Comparison of ENCODE assay signal across 12 cellular contexts in the genomic region with DNA sequence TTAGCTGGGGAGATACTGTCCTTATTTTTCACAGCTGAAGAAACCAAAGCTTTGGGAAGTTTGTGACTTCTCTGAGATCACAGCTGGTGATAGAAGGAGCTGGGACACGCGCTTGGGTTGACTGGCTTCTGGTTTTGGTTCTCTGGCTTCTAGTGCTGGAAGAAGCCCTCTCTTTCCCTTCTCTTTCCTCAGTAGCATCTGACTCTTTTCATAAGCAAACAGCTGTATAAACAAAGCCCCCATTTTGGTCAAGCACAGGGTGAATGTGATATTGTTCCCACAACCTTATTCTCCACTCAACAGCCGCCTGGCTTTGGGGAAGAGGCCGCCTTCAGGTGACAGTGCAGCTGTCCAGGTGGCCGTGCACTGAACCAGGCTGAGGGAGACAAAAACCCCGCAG. TPM values are rescaled to one million over a fixed set of nuclear protein-coding genes. Genes with fewer than 3 reads are reported as not detected.
DNase-seq lines count a peak whose midpoint lies in the region; ATAC-seq and TF ChIP-seq lines count a peak whose summit lies in the region.
"Had no signal": no experiment of that assay in that cellular context is flagged by ENCODE, and none has a peak within 500 bp of the region (broad histone marks: within the 10 kb centered on the region; RNA-seq: fewer than 3 reads in every experiment).

No MANE protein-coding gene starts in this region.

- H3K36me3 ChIP-seq in heart left ventricle (peaks cover 0 to 42% (median 34%) of the 10 kb centered on the region in 9 donors), neural progenitor cell (peaks cover 3% of the 10 kb centered on the region), uterus (no peaks in the 10 kb centered on the region)

- no peak overlapping the region for H2AFZ ChIP-seq in neural progenitor cell (replicated peaks)

- peaks cover 7% of the 10 kb centered on the region for H3F3A ChIP-seq in neural progenitor cell (ENCODE audit: low read depth)

- no peaks in the 10 kb centered on the region for H3K9me3 ChIP-seq in heart left ventricle
- H3K9me3 ChIP-seq in neural progenitor cell (ENCODE audit: low read depth), result no peaks in the 10 kb centered on the region
- no peaks in the 10 kb centered on the region for H3K9me3 ChIP-seq in uterus

- H3K4me1 Mint-ChIP-seq in neural progenitor cell, result peaks cover 42% of the 10 kb centered on the region
- H3K4me1 Mint-ChIP-seq: T-helper 17 cell had no signal

- 60 to 68% (median 64%) methylated on average over 6 of the region's 6 CpGs for WGBS in heart left ventricle, 4 donors

- ATAC-seq in heart left ventricle (peak in 1 of 4 donors; percentile 5), GM19455 (IDR thresholded peaks at IDR 0.05; ENCODE audit: unreplicated experiment) (no peak)
- ATAC-seq: T-helper 17 cell had no signal

- no peak overlapping the region for H3K4me3 Mint-ChIP-seq in neural progenitor cell
- H3K4me3 Mint-ChIP-seq: dendritic cell treated with granulocyte-macrophage colony-stimulating factor and Interleukin-4, amounts not matched to agents 40 ng/mL and 50 ng/mL, for 4 days; T-helper 17 cell had no signal

- H3K9ac ChIP-seq in neural progenitor cell, result no peak overlapping the region

- peak overlapping the region; percentile 74 for H3K27ac Mint-ChIP-seq in neural progenitor cell
- H3K27ac Mint-ChIP-seq: dendritic cell treated with granulocyte-macrophage colony-stimulating factor and Interleukin-4, amounts not matched to agents 40 ng/mL and 50 ng/mL, for 4 days; T-helper 17 cell had no signal

- no peaks in the 10 kb centered on the region for H3K79me2 ChIP-seq in neural progenitor cell (ENCODE audit: low read depth)

- H4K20me1 ChIP-seq in neural progenitor cell (ENCODE audit: low read depth), result peaks cover 14% of the 10 kb centered on the region

- H3K9me3 Mint-ChIP-seq in neural progenitor cell, result no peaks in the 10 kb centered on the region
- H3K9me3 Mint-ChIP-seq: dendritic cell treated with granulocyte-macrophage colony-stimulating factor and Interleukin-4, amounts not matched to agents 40 ng/mL and 50 ng/mL, for 4 days had no signal

- H3K27me3 ChIP-seq in heart left ventricle (no peaks in the 10 kb centered on the region), neural progenitor cell (no peaks in the 10 kb centered on the region), uterus (no peaks in the 10 kb centered on the region)

- TF ChIP-seq CTCF in heart left ventricle (IDR thresholded peaks at IDR 0.05) (no peak), coronary artery (IDR thresholded peaks at IDR 0.05) (no peak), neural progenitor cell (IDR thresholded peaks at IDR 0.05) (no peak), uterus (IDR thresholded peaks at IDR 0.05) (no peak)

- no peaks in the 10 kb centered on the region for H3K27me3 Mint-ChIP-seq in neural progenitor cell (ENCODE audit: insufficient read depth, low read depth)
- H3K27me3 Mint-ChIP-seq: dendritic cell treated with granulocyte-macrophage colony-stimulating factor and Interleukin-4, amounts not matched to agents 40 ng/mL and 50 ng/mL, for 4 days; T-helper 17 cell had no signal

- DNase-seq in heart left ventricle (no peak), cardiac septum (ENCODE audit: low spot score) (no peak), coronary artery (ENCODE audit: low spot score) (no peak), neural progenitor cell (ENCODE audit: low spot score) (no peak), uterus (no peak)
- no peak for DNase-seq in activated CD4-positive, alpha-beta T cell treated with anti-CD3 and anti-CD28 coated beads for 48 hours
- no peak for DNase-seq in stimulated activated CD4-positive, alpha-beta T cell treated with anti-CD3 and anti-CD28 coated beads, Interleukin-4, amount 100 ng/mL, for 1 hour
- DNase-seq: NCI-H446; stimulated activated CD8-positive, alpha-beta memory T cell treated with anti-CD3 and anti-CD28 coated beads, Interleukin-4, amount 100 ng/mL, for 48 hours; T-helper 17 cell had no signal

- peak overlapping the region in 3 of 12 donors; percentile 5 to 30 (median 10) for H3K4me3 ChIP-seq in heart left ventricle
- H3K4me3 ChIP-seq in coronary artery, result peak overlapping the region; percentile 22
- H3K4me3 ChIP-seq in neural progenitor cell, result no peak overlapping the region
- H3K4me3 ChIP-seq in uterus, result no peak overlapping the region

- peaks cover 10% of the 10 kb centered on the region for H3K36me3 Mint-ChIP-seq in neural progenitor cell

- H3K27ac ChIP-seq in heart left ventricle (peak overlapping the region; percentile 60 to 98 (median 88)), coronary artery (peak overlapping the region; percentile 87 to 92), neural progenitor cell (no peak overlapping the region), uterus (peak overlapping the region; percentile 50 to 95)

- H3K4me1 ChIP-seq in heart left ventricle (peaks cover 2 to 64% (median 56%) of the 10 kb centered on the region in 12 donors), neural progenitor cell (peaks cover 14% of the 10 kb centered on the region), uterus (peaks cover 12 to 16% of the 10 kb centered on the region in 2 donors)

- no peak overlapping the region for H3K4me2 ChIP-seq in neural progenitor cell

- TF ChIP-seq POLR2A in heart left ventricle (IDR thresholded peaks at IDR 0.05) (no peak), uterus (IDR thresholded peaks at IDR 0.05) (no peak)

- intact Hi-C loops in heart left ventricle (cut with DNase I) (loop anchor here in 1 of 10 donors (1.0 kb wide), 1 partner anchor 31 kb away; no protein-coding TSS in a partner anchor), cardiac septum (cut with DNase I) (no loop called here), uterus (cut with DNase I; ENCODE audit: low total_unique reads) (no loop called here)

RNA-seq across cellular contexts. Expression of gene PPP2R1B, which starts 36.7 kb away (rescaled TPM):
- total RNA-seq in heart left ventricle (10 to 100 TPM in 5 of 9 donors, 1 to 10 TPM in 4; 6.8 to 99.9 (median 11.8) TPM), cardiac septum (12.9 TPM), neural progenitor cell (ENCODE audit: low replicate concordance) (47.8 and 68.4 TPM in 2 replicates), uterus (10 to 100 TPM; 12.0 to 30.0 (median 28.4) TPM)
- 1 to 10 TPM; 4.2 to 7.9 TPM for polyA plus RNA-seq in heart left ventricle
